1 cellular context compared by ENCODE assay signal in the genomic region with DNA sequence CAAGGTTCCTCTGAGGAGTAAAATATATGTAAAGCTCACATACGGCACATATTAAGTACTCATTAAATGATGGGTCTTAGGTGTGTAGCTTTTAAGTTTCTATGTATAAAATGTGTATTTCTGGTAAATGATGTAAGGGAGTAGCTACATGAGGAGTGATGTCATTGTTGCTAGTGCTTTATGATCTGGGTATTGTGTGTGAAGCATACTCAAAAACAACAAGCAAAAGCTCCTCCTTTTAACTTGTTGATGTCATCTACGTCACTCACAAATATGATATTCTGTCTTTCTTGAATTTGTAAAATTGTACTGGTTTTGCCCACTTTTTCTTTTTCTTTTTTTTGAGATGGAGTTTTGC.
TF ChIP-seq lines count a peak whose summit lies in the region.

No MANE protein-coding gene starts in this region.

TF ChIP-seq in GM12878, 131 proteins besides CTCF, POLR2A, EP300 and RAD21:
- TF ChIP-seq RUNX3 (IDR thresholded peaks at IDR 0.05; ENCODE audit: low read length) (no peak), CREB1 (IDR thresholded peaks at IDR 0.05; ENCODE audit: low read depth) (peak; percentile 36; the same call in 1 of the 2 replicates)
- TF ChIP-seq, protein P1, sequence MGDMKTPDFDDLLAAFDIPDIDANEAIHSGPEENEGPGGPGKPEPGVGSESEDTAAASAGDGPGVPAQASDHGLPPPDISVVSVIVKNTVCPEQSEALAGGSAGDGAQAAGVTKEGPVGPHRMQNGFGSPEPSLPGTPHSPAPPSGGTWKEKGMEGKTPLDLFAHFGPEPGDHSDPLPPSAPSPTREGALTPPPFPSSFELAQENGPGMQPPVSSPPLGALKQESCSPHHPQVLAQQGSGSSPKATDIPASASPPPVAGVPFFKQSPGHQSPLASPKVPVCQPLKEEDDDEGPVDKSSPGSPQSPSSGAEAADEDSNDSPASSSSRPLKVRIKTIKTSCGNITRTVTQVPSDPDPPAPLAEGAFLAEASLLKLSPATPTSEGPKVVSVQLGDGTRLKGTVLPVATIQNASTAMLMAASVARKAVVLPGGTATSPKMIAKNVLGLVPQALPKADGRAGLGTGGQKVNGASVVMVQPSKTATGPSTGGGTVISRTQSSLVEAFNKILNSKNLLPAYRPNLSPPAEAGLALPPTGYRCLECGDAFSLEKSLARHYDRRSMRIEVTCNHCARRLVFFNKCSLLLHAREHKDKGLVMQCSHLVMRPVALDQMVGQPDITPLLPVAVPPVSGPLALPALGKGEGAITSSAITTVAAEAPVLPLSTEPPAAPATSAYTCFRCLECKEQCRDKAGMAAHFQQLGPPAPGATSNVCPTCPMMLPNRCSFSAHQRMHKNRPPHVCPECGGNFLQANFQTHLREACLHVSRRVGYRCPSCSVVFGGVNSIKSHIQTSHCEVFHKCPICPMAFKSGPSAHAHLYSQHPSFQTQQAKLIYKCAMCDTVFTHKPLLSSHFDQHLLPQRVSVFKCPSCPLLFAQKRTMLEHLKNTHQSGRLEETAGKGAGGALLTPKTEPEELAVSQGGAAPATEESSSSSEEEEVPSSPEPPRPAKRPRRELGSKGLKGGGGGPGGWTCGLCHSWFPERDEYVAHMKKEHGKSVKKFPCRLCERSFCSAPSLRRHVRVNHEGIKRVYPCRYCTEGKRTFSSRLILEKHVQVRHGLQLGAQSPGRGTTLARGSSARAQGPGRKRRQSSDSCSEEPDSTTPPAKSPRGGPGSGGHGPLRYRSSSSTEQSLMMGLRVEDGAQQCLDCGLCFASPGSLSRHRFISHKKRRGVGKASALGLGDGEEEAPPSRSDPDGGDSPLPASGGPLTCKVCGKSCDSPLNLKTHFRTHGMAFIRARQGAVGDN (IDR thresholded peaks at IDR 0.05), result no peak
TF ChIP-seq in GM12878: peak in this region for 1.
